Comparison of ENCODE assay signal across 14 cellular contexts in the genomic region with DNA sequence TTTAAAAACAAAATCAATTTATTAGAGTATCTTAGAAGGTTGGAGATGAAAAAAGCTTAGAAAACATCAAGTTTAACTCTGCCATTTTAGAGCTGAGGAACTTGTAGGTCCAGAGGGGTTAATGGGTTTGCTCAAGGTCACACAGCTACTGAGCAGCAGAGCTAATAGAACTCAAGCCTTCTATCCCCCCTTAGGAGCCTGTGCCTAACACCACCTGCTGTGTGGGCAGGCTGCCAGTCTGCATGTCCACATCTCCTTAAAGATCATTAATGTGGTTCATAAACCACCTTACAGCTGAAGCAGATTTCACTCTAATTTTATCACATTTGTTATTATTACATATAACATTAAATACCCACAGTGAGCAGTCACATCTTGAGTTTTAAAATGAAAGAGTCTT.
"Had no signal": no experiment of that assay in that cellular context is flagged by ENCODE, and none has a peak within 500 bp of the region (broad histone marks: within the 10 kb centered on the region; RNA-seq: fewer than 3 reads in every experiment).

No MANE protein-coding gene starts in this region.

- H3K27me3 ChIP-seq: testis, upper lobe of right lung had no signal

- DNase-seq: activated B cell treated with CpG ODN at 0.5 μM for 24 hours; activated CD4-positive, alpha-beta T cell treated with anti-CD3 and anti-CD28 coated beads, Interleukin-2, amount 10 ng/mL, durations not matched to agents 7 days and 5 days; amygdala; cerebellar nuclear complex; dermis blood vessel endothelial cell; hippocampal formation; left ventricle myocardium superior; mesenchymal stem cell; nephron progenitor cell; stimulated activated CD4-positive, alpha-beta T cell treated with anti-CD3 and anti-CD28 coated beads, Interleukin-4, amount 100 ng/mL, for 4 hours; stimulated activated naive CD8-positive, alpha-beta T cell treated with anti-CD3 and anti-CD28 coated beads, Interleukin-15, amount 100 ng/mL, for 72 hours; testis; upper lobe of right lung had no signal

- H3K4me3 ChIP-seq: skin epidermis, testis, upper lobe of right lung had no signal

- H3K9me3 ChIP-seq: testis, upper lobe of right lung had no signal

- H3K36me3 ChIP-seq: upper lobe of right lung had no signal

- H3K4me1 ChIP-seq: testis, upper lobe of right lung had no signal

- H3K27ac ChIP-seq: skin epidermis, testis, upper lobe of right lung had no signal
